1 cellular context compared by ENCODE assay signal in the genomic region with DNA sequence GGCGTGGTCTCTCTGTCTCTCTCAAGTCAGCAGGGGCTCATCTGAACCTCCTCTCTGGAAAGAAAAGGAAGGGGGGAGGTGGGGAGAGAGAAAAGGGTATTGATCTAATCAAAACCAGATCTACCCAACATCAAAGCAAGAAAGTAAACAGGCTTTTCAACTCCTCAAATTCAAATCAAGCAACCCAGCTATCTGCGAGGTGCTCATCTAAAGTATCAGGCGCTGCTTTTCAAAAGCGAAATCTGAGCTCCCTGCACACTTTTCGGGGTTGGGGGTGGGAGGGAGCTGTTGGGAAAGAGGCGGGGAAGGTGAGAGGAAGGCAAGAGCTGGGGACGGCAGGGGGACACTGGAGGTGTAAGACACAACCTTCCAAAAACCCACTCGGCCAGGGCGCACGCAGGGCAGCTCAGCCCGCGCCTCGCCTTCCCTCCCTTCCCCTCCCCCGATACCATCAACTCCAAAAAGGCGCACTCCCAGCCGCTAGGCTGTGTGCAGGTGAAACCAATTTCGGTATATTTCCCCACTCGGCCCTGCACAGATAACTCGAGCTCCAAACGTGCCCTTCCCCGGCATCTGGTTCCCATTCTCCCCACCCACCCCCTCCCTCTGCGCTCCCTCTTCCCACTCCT.
A peak's percentile ranks its signal among the peaks of the same experiment; 100 is the strongest.
TF ChIP-seq lines count a peak whose summit lies in the region.

No MANE protein-coding gene starts in this region.

TF ChIP-seq in HepG2, 621 proteins besides CTCF, POLR2A, EP300 and RAD21 (continued from another document):
- TF ChIP-seq AFF4 (CRISPR knock-in tag; IDR thresholded peaks at IDR 0.05) (peak; percentile 83; the same call in 1 of the 2 replicates), RFXAP (CRISPR knock-in tag; IDR thresholded peaks at IDR 0.05; ENCODE audit: borderline replicate concordance) (no peak), SALL1 (CRISPR knock-in tag; IDR thresholded peaks at IDR 0.05) (peak; percentile 9; the same call in 1 of the 2 replicates), UBTF (CRISPR knock-in tag; IDR thresholded peaks at IDR 0.05) (no peak), BRD4 (CRISPR knock-in tag; IDR thresholded peaks at IDR 0.05) (0 out of 2 replicates have a peak, but pooled peaks have one; percentile 25), SIX4 (CRISPR knock-in tag; IDR thresholded peaks at IDR 0.05) (no peak), ZNF605 (CRISPR knock-in tag; IDR thresholded peaks at IDR 0.05) (no peak)
